Comparison of ENCODE assay signal across 18 cellular contexts in the genomic region with DNA sequence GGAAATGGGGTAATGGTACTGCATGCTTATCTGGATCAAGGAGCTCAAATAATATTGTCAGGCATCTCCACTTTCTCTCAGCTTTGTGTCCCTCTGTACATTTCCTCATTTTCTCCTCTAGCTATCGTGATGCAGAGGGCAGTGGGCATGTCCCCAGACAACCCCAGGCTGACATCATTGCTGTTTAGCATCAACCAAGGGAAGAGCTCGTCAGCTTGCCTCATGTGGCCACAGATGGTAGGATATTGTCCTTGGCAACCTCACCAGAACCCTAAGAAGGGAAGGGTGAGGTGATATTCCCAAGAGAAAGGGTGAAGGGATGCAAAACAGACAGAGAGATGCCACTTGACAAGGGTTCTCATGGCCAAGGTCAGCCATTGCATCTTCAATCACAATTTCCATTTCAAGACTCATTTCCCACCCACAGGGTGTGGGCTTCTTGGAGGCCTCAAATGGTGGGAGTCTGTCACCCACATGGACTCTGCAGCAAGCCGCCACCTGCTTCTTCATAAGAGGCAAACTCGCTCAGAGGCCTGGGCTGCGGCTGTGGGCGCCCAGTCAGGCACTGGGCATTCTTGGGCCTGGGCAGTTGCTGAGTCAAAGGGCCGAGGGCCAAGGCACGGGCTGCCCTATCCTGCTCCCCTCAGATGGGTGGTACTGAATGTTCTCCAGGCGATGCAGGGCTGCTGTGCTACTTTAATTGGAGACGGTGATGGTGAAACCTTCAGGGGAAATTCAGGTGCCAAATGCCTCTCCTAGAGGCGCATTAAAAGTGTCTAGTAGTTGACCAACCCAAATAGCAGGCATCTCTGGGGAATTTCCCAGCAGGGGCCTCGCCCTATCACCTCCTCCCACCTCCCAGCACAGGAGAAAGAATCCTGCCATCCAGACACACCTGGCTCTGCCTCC.
"Had no signal": no experiment of that assay in that cellular context is flagged by ENCODE, and none has a peak within 500 bp of the region (broad histone marks: within the 10 kb centered on the region; RNA-seq: fewer than 3 reads in every experiment).

No MANE protein-coding gene starts in this region.

- H3K36me3 ChIP-seq: right atrium auricular region, upper lobe of left lung had no signal

- H3K27ac ChIP-seq: right atrium auricular region, skin epidermis, upper lobe of left lung had no signal

- H3K27me3 ChIP-seq: right atrium auricular region, upper lobe of left lung had no signal

- DNase-seq: activated CD4-positive, alpha-beta T cell treated with anti-CD3 and anti-CD28 coated beads for 48 hours; activated CD8-positive, alpha-beta memory T cell treated with anti-CD3 and anti-CD28 coated beads for 24 hours; activated naive CD4-positive, alpha-beta T cell; activated naive CD8-positive, alpha-beta T cell treated with anti-CD3 and anti-CD28 coated beads, Interleukin-2, amount 10 ng/mL, durations not matched to agents 7 days and 5 days; activated T-cell treated with anti-CD3 and anti-CD28 coated beads for 4 hours; cortex of kidney; effector CD8-positive, alpha-beta T cell; mesendoderm; natural killer cell; posterior cingulate gyrus; stimulated activated CD4-positive, alpha-beta T cell treated with anti-CD3 and anti-CD28 coated beads, Interleukin-4, amount 100 ng/mL, for 24 hours; stimulated activated naive CD4-positive, alpha-beta T cell; T-helper 2 cell had no signal

- H3K4me3 ChIP-seq: right atrium auricular region, skin epidermis, upper lobe of left lung had no signal

- ATAC-seq: left lobe of liver, natural killer cell, WTC11 had no signal

- H3K9me3 ChIP-seq: right atrium auricular region, upper lobe of left lung had no signal

- H3K4me1 ChIP-seq: right atrium auricular region, upper lobe of left lung had no signal
